ENCODE assay signal across 7 cellular contexts in the genomic region with DNA sequence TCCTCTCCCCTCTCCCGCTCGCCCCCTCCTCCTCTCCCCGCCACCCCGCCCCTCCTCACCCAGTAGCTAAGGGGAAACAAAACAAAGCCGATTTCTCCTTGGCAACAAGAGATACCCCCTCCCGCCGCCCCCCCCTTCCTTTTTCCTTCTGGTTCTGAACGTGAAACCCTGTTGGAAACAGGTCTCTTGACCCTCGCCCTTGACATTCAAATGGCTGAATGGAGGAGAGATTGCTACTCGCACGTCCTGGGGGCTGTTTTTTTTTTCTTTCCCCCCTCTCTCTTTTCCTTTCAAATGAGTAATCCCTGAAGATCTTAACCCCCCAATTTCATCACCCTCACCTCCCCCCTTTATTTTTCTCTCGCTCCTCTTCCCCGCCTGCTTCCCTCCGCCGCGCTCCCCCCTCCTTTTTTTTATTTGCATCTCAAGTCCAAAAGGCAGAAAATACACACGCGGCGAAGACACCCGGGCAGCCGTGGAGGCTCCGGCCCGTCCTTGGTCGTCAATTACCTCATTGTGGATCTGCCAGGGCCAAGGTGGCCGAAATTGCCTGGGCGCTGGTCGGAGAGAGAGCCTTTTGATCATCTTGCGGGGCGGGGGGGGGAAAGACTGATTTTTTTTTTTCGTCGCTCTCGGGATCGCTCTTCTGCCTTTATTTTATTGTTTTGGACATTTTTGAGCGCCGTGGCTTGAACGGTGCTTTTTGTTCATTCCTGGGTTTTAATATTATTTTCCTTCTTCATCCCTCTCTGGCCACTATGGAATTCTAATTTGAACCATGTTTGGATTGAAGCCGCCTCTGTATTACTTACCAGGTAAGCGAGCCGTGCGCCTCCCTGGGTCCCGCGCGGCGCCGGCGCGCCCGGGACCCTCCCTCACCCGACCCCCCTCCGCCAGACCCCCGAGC. TPM values are rescaled to one million over a fixed set of nuclear protein-coding genes. Genes with fewer than 3 reads are reported as not detected.
A peak's percentile ranks its signal among the peaks of the same experiment; 100 is the strongest.
DNase-seq lines count a peak whose midpoint lies in the region; ATAC-seq and TF ChIP-seq lines count a peak whose summit lies in the region.

No MANE protein-coding gene starts in this region.

- intact Hi-C loops in mucosa of descending colon (cut with DNase I, micrococcal nuclease) = no loop called here

- H3K4me3 ChIP-seq in Jurkat, Clone E6-1 (ENCODE audit: low read length) = peak overlapping the region; percentile 84
- H3K4me3 ChIP-seq in mucosa of descending colon = peak overlapping the region; percentile 88

- peak; percentile 46 for DNase-seq in ELR (ENCODE audit: low read depth)
- DNase-seq in Jurkat, Clone E6-1 (ENCODE audit: low read depth, low spot score) = no peak
- peak; percentile 51 for DNase-seq in SKM-1 (lab: John Stamatoyannopoulos, UW; ENCODE audit: unreplicated experiment)
- DNase-seq in effector CD4-positive, alpha-beta T cell = peak; percentile 12
- DNase-seq in mucosa of descending colon = peak; percentile 78 to 84 (median 81)
- no peak for DNase-seq in HK-2 (ENCODE audit: unreplicated experiment)

- peaks cover 38% of the 10 kb centered on the region for H3K4me1 ChIP-seq in mucosa of descending colon (ENCODE audit: low read depth)

- H3K9me3 ChIP-seq in mucosa of descending colon = no peaks in the 10 kb centered on the region

- ATAC-seq in mucosa of descending colon (no peak), GM21825 (IDR thresholded peaks at IDR 0.05; ENCODE audit: unreplicated experiment) (no peak)

- TF ChIP-seq CTCF in mucosa of descending colon (IDR thresholded peaks at IDR 0.05) = no peak

- no peaks in the 10 kb centered on the region for H3K36me3 ChIP-seq in mucosa of descending colon (ENCODE audit: low read depth)

RNA-seq across cellular contexts. Expression of a gene that starts 57.3 kb away (rescaled TPM):
- polyA plus RNA-seq in Jurkat, Clone E6-1 (2012; ENCODE audit: insufficient read depth, insufficient read length) = 71.0 TPM
- total RNA-seq in mucosa of descending colon = 100 to 1,000 TPM; 107 to 122 (median 107) TPM

Comparison
In these comparisons a context has a peak if more than half of its experiments do, and no peak if none do; other contexts are left out.
1. DNase-seq: peak in ELR (single experiment), SKM-1 (single experiment), effector CD4-positive, alpha-beta T cell (single experiment) and mucosa of descending colon (3 of 3); none in Jurkat, Clone E6-1 (single experiment) and HK-2 (single experiment).